Comparison of ENCODE assay signal across 10 cellular contexts in the genomic region with DNA sequence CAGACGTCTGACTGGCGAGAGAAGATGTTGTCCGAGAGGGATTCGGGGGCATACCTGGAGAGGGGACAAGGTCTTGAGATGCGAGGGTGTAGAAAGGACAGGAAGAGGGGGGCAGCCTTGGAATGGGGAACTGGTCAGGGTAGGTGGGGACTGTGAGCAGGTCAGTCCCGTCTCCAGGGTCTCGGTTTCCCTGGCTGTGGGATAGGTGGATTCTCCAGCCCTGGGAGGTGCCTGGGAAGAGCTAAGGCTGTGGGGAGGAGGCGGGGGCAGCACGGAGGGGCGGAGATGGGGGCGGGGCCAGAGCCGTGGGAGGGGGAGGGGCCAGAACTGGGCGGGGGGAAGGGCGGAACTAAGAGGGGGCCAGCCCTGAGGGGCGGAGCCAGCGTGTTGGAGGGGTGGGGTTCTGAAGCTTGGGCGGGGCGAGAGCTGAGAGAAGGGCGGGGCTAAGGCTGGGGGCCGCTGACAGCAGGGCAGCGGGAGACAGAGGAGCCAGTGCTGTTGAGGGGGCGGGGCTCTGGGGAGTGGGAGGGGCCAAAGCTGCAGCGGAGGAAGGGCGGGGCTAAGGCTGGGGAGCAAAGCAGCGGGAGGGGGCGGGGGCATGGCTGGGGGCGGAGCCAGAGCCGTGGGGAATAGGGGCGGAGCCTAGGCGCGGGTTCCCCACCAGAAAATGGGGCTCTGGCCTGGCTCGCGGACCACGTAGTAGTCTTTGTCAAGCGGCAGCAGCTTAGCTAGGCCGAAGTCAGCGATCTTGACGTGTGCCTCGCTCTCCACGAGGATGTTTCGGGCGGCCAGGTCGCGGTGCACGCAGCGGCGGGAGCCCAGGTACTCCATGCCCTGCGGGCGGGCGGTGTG. TPM values are rescaled to one million over a fixed set of nuclear protein-coding genes. Genes with fewer than 3 reads are reported as not detected.
A peak's percentile ranks its signal among the peaks of the same experiment; 100 is the strongest.
DNase-seq lines count a peak whose midpoint lies in the region; ATAC-seq and TF ChIP-seq lines count a peak whose summit lies in the region.
"Had no signal": no experiment of that assay in that cellular context is flagged by ENCODE, and none has a peak within 500 bp of the region (broad histone marks: within the 10 kb centered on the region; RNA-seq: fewer than 3 reads in every experiment).

No MANE protein-coding gene starts in this region.

- 40 to 67% methylated on average over 45 to 50 of the region's 50 CpGs for WGBS in lung, 2 donors

- no peak for TF ChIP-seq POLR2A in NB4 (IDR thresholded peaks at IDR 0.05; ENCODE audit: extremely low read depth, insufficient read length)

- H3K4me3 ChIP-seq in NB4 (ENCODE audit: low read depth, low read length) (no peak overlapping the region), lung (no peak overlapping the region)

- peaks cover 0 to 3% of the 10 kb centered on the region in 2 donors for H3K4me1 ChIP-seq in lung (ENCODE audit: control insufficient read depth in 2 of 2, insufficient read depth in 2 of 2, low read length in 2 of 2)

- no peak for TF ChIP-seq CTCF in NB4 (IDR thresholded peaks at IDR 0.05; ENCODE audit: low read depth, low read length)
- TF ChIP-seq CTCF in VCaP (conservative IDR thresholded peaks at IDR 0.05) = no peak
- no peak for TF ChIP-seq CTCF in lung (IDR thresholded peaks at IDR 0.05; ENCODE audit: control extremely low read depth, extremely low read depth)

- no peaks in the 10 kb centered on the region for H3K27me3 ChIP-seq in lung (ENCODE audit: control insufficient read depth, insufficient read depth)

- H3K36me3 ChIP-seq in lung (ENCODE audit: control insufficient read depth in 2 of 2, insufficient read depth in 2 of 2, low read length in 2 of 2) = peaks cover 0 to 13% of the 10 kb centered on the region in 2 donors

- DNase-seq in DMS 273 (lab: John Stamatoyannopoulos, UW; ENCODE audit: unreplicated experiment) (peak; percentile 93), NB4 (ENCODE audit: low read depth) (peak; percentile 39), lung (ENCODE audit: low spot score) (peak; percentile 51), SKM-1 treated with dmso at 0.1 percent for 144 hours (lab: John Stamatoyannopoulos, UW; ENCODE audit: unreplicated experiment) (no peak)
- DNase-seq in effector CD8-positive, alpha-beta T cell (lab: John Stamatoyannopoulos, UW) = peak; percentile 28
- peak; percentile 83 for DNase-seq in stimulated activated CD8-positive, alpha-beta memory T cell treated with anti-CD3 and anti-CD28 coated beads, Interleukin-4, amount 100 ng/mL, for 48 hours

- ATAC-seq in lung (ENCODE audit: insufficient read depth, low FRiP score) = peak; percentile 30
- no peak for ATAC-seq in HG03565 (IDR thresholded peaks at IDR 0.05; ENCODE audit: unreplicated experiment)

- H3K27ac ChIP-seq in VCaP (peak overlapping the region; percentile 68), lung (ENCODE audit: low read depth in 1 of 2, low read length in 1 of 2) (no peak overlapping the region)
- H3K27ac ChIP-seq: HL-60, skin epidermis had no signal

- H3K9me3 ChIP-seq in lung (ENCODE audit: control insufficient read depth in 2 of 2, insufficient read depth in 1 of 2, low read length in 1 of 2) = peaks cover 0 to 2% of the 10 kb centered on the region in 2 donors

RNA-seq across cellular contexts. Expression of gene INSL3, which starts 9.5 kb away (rescaled TPM):
- not detected for total RNA-seq in lung
- polyA plus RNA-seq in lung = 1 to 10 TPM in 1 of 2 donors, not detected in 1; 1.5 TPM

RNA-seq across cellular contexts. Expression of gene JAK3, which starts 17.0 kb away (rescaled TPM):
- total RNA-seq in lung = 10 to 100 TPM; 17.3 to 18.8 TPM
- polyA plus RNA-seq in lung = 10 to 100 TPM in 1 of 2 donors, 1 to 10 TPM in 1; 5.2 to 32.5 TPM

RNA-seq across cellular contexts. Expression of gene RPL18A, which starts 28.9 kb away (rescaled TPM):
- total RNA-seq in lung = 1,000 to 10,000 TPM in 1 of 2 donors, 100 to 1,000 TPM in 1; 639 to 1,758 TPM
- 1,000 to 10,000 TPM; 1,929 to 1,987 TPM for polyA plus RNA-seq in lung

RNA-seq across cellular contexts. Expression of gene B3GNT3, which starts 35.9 kb away (rescaled TPM):
- total RNA-seq in lung = 1 to 10 TPM in 1 of 2 donors, under 1 TPM in 1; 1.00 to 2.0 TPM
- 1 to 10 TPM; 2.0 to 3.0 TPM for polyA plus RNA-seq in lung

RNA-seq across cellular contexts. Expression of gene SLC5A5, which starts 41.0 kb away (rescaled TPM):
- under 1 TPM in 1 of 2 donors, not detected in 1; 0.95 TPM for total RNA-seq in lung
- under 1 TPM; 0.14 to 0.15 TPM for polyA plus RNA-seq in lung
